ENCODE assay signal across 9 cellular contexts in the genomic region with DNA sequence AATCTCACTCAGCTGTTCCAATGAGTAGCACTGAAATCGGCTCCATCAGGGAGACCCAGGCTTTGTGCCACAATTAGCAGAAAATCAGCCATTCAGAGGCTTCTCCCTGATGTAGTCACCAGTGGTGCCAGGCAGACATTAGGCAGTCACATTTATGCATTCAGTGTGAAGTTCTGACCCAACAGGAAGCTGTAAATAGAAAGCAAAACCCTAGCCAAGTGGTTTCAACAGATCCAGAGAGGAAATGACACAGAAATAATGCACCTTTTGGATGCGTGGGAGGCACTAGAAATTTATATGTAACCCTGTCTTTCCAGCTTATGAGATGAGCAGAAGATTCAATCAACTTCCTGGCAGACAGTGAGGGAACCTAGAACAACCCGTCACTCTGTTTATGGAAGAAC.
DNase-seq lines count a peak whose midpoint lies in the region; ATAC-seq and TF ChIP-seq lines count a peak whose summit lies in the region.
"Had no signal": no experiment of that assay in that cellular context is flagged by ENCODE, and none has a peak within 500 bp of the region (broad histone marks: within the 10 kb centered on the region; RNA-seq: fewer than 3 reads in every experiment).

No MANE protein-coding gene starts in this region.

- H3K27ac ChIP-seq in smooth muscle cell (ENCODE audit: low read depth) (no peak overlapping the region), thyroid gland (no peak overlapping the region)
- H3K27ac ChIP-seq: 22Rv1 had no signal

- no peak overlapping the region for H2AFZ ChIP-seq in smooth muscle cell (ENCODE audit: low read depth)

- no peaks in the 10 kb centered on the region for H3K27me3 ChIP-seq in smooth muscle cell (ENCODE audit: low read depth)
- no peaks in the 10 kb centered on the region for H3K27me3 ChIP-seq in thyroid gland

- TF ChIP-seq CTCF in smooth muscle cell (IDR thresholded peaks at IDR 0.05; ENCODE audit: borderline replicate concordance, insufficient read depth, poor library complexity, severe bottlenecking) (no peak), thyroid gland (IDR thresholded peaks at IDR 0.05) (no peak)

- DNase-seq in DMS 273 (lab: John Stamatoyannopoulos, UW; ENCODE audit: unreplicated experiment) (peak; percentile 47), DMS 273 treated with DMSO at 0.1 percent for 48 hours (lab: John Stamatoyannopoulos, UW) (no peak), astrocyte of the hippocampus (ENCODE audit: low read depth, low spot score) (peak; percentile 46), lung microvascular endothelial cell (ENCODE audit: low read depth in 2 of 2) (peak; percentile 69 to 83), smooth muscle cell (lab: John Stamatoyannopoulos, UW; ENCODE audit: unreplicated experiment) (no peak), NCI-H2171 treated with DMSO at 0.1 percent for 48 hours (lab: John Stamatoyannopoulos, UW) (no peak), thyroid gland (no peak)

- WGBS in smooth muscle cell (ENCODE audit: low lambda C conversion rate) = 81% methylated on average over 3 of the region's 3 CpGs
- 59 to 65% methylated on average over 3 of the region's 3 CpGs for WGBS in thyroid gland, 2 donors

- H3F3A ChIP-seq in smooth muscle cell (ENCODE audit: low read depth) = no peaks in the 10 kb centered on the region

- intact Hi-C loops in thyroid gland (cut with DNase I) = no loop called here

- no peak overlapping the region for H3K4me2 ChIP-seq in smooth muscle cell

- H3K4me1 ChIP-seq in smooth muscle cell (ENCODE audit: low read depth) = no peaks in the 10 kb centered on the region
- H3K4me1 ChIP-seq in thyroid gland = no peaks in the 10 kb centered on the region

- H3K9me3 ChIP-seq in smooth muscle cell (replicated peaks; ENCODE audit: low read depth) (no peaks in the 10 kb centered on the region), thyroid gland (no peaks in the 10 kb centered on the region)

- peak; percentile 90 for ATAC-seq in HG03135 (IDR thresholded peaks at IDR 0.05; ENCODE audit: unreplicated experiment)

- H3K4me3 ChIP-seq in smooth muscle cell (no peak overlapping the region), thyroid gland (replicated peaks in 1 of 3) (no peak overlapping the region)

- H3K36me3 ChIP-seq in smooth muscle cell (ENCODE audit: low read depth) = no peaks in the 10 kb centered on the region
- no peaks in the 10 kb centered on the region for H3K36me3 ChIP-seq in thyroid gland

- no peak overlapping the region for H3K9ac ChIP-seq in smooth muscle cell (ENCODE audit: low read depth)

- no peaks in the 10 kb centered on the region for H3K79me2 ChIP-seq in smooth muscle cell (ENCODE audit: low read depth)

- no peaks in the 10 kb centered on the region for H4K20me1 ChIP-seq in smooth muscle cell (ENCODE audit: low read depth)

- no peak for TF ChIP-seq POLR2A in thyroid gland (IDR thresholded peaks at IDR 0.05)

Comparison
In these comparisons a context has a peak if more than half of its experiments do, and no peak if none do; other contexts are left out.
1. DNase-seq: peak in DMS 273 (single experiment), astrocyte of the hippocampus (single experiment) and lung microvascular endothelial cell (2 of 2); none in DMS 273 treated with DMSO at 0.1 percent for 48 hours (single experiment), smooth muscle cell (single experiment), NCI-H2171 treated with DMSO at 0.1 percent for 48 hours (single experiment) and thyroid gland (0 of 2).